In the genomic region with DNA sequence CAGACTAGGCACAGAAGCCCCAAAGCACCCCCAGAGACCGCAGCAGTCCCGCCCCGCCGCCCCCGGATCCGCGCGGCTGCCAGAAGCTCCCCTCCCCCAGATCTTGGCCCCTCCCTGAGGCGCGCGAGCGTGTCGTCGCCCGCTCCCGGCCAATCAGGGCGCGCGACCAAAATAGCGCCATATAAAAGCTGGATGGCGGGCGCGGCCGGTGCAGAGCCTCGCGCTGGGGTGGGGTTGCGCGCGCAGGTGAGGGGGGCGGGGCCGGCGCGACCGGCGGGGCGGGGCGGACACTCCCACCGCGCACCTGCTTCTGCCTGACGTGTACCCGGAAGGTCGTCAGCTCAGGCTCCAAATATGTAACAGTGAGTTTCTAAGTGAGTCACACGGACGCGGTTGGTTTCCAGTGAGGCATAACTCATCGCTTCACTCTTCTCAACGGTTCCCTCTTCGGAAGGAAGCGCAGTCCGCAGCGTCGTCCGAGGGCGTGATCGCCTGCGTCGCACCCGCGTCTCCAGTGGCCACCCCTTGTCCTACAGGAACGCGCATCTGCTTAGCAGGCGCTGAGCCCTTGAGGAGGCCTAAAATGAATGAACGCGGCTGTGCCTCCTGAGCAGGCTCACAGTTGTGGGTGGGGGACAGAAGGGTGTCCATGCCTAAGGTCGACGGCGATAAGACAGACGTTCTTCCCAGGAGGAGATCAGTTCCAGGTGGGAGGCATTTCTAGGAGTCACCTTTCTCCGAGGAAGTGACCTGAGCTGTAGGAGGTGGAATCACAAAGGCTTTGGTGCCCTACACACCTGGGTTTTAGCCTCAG, we compare ENCODE assay signal across 8 cellular contexts. TPM values are rescaled to one million over a fixed set of nuclear protein-coding genes. Genes with fewer than 3 reads are reported as not detected.
A peak's percentile ranks its signal among the peaks of the same experiment; 100 is the strongest.
DNase-seq lines count a peak whose midpoint lies in the region; ATAC-seq and TF ChIP-seq lines count a peak whose summit lies in the region.

No MANE protein-coding gene starts in this region.

- H3K27ac ChIP-seq in SK-N-SH (ENCODE audit: low read depth in 2 of 2, low read length in 1 of 2) (peak overlapping the region in 1 of 2 experiments; percentile 30; a peak in 3 of 4 replicates), parathyroid adenoma (peak overlapping the region; percentile 99), transverse colon (peak overlapping the region; percentile 88 to 97 (median 92))

- TF ChIP-seq POLR2A in transverse colon (IDR thresholded peaks at IDR 0.05): peak; percentile 86

- peak overlapping the region; percentile 59; the same call in 1 of the 2 replicates for H3K9ac ChIP-seq in SK-N-SH
- H3K9ac ChIP-seq in parathyroid adenoma: peak overlapping the region; percentile 70

- no peaks in the 10 kb centered on the region for H3K9me3 ChIP-seq in SK-N-SH
- H3K9me3 ChIP-seq in parathyroid adenoma (ENCODE audit: control insufficient read depth, low read length): peaks cover 2% of the 10 kb centered on the region
- no peaks in the 10 kb centered on the region for H3K9me3 ChIP-seq in transverse colon

- ATAC-seq in activated naive CD4-positive, alpha-beta T cell treated with anti-CD3 and anti-CD28 coated beads, Interleukin-2, amount 50 U/mL, for 72 hours: peak; percentile 91 to 95
- ATAC-seq in Right ventricle myocardium inferior: peak; percentile 96

- TF ChIP-seq RAD21 in SK-N-SH (IDR thresholded peaks at IDR 0.05; ENCODE audit: low read length): no peak

- 2% methylated on average over 39 of the region's 69 CpGs for WGBS in SK-N-SH (ENCODE audit: low lambda C conversion rate)
- 2% methylated on average over 48 of the region's 69 CpGs; no CpG with 5 or more reads in 1 of the 2 donors for WGBS in transverse colon (ENCODE audit: low coverage in 1 of 2), 2 donors

- H3F3A ChIP-seq in SK-N-SH (replicated peaks; ENCODE audit: insufficient read depth): peaks cover 8% of the 10 kb centered on the region

- in situ Hi-C loops in transverse colon (cut with MboI; ENCODE audit: low pct_ligation_motif_present in 1 of 4, low pct_unique_long_range_greater_than_20kb in 1 of 4, low sequenced_read_pairs in 3 of 4): loop anchor here in 1 of 4 donors (10.0 kb wide), 1 partner anchor 55 kb away; the partner anchor contains the start of gene EZR

- TF ChIP-seq CTCF in GM12865 (IDR thresholded peaks at IDR 0.05; ENCODE audit: insufficient read depth, low read depth, low read length, missing control alignments) (peak; percentile 34), HFF-Myc (IDR thresholded peaks at IDR 0.05; ENCODE audit: low read depth, low read length, missing control alignments) (peak; percentile 2), SK-N-SH (IDR thresholded peaks at IDR 0.05) (0 out of 2 replicates have a peak, but pooled peaks have one; percentile 8), parathyroid adenoma (IDR thresholded peaks at IDR 0.05) (peak; percentile 38), transverse colon (IDR thresholded peaks at IDR 0.05) (peak in 4 of 5 experiments; percentile 14 to 78 (median 36))

- H3K36me3 Mint-ChIP-seq in activated naive CD4-positive, alpha-beta T cell treated with anti-CD3 and anti-CD28 coated beads, Interleukin-2, amount 50 U/mL, for 72 hours: no peaks in the 10 kb centered on the region

- H3K36me3 ChIP-seq in SK-N-SH (replicated peaks in 1 of 2; ENCODE audit: control insufficient read depth in 1 of 2, insufficient read depth in 2 of 2, low read length in 1 of 2): no peaks in the 10 kb centered on the region
- no peaks in the 10 kb centered on the region for H3K36me3 ChIP-seq in parathyroid adenoma (ENCODE audit: control insufficient read depth, insufficient read depth, low read length)
- no peaks in the 10 kb centered on the region for H3K36me3 ChIP-seq in transverse colon

- H3K79me2 ChIP-seq in SK-N-SH (ENCODE audit: insufficient read depth) (no peaks in the 10 kb centered on the region), parathyroid adenoma (no peaks in the 10 kb centered on the region)

- H3K4me1 ChIP-seq in SK-N-SH (ENCODE audit: control insufficient read depth in 1 of 2, insufficient read depth in 2 of 2, low read depth in 1 of 2, low read length in 1 of 2): peaks cover 0 to 8% of the 10 kb centered on the region in 2 experiments; a peak in 1 of 4 replicates
- peaks cover 50% of the 10 kb centered on the region for H3K4me1 ChIP-seq in parathyroid adenoma
- peaks cover 0 to 24% (median 15%) of the 10 kb centered on the region in 4 donors for H3K4me1 ChIP-seq in transverse colon

- CTCF ChIA-PET in SK-N-SH (lab: Yijun Ruan, JAX): interaction anchor here (0.8 to 1.9 kb wide), 4 partner anchors 62 to 166 kb away, joined by 3 to 6 read pairs (median 4); no protein-coding TSS in a partner anchor

- H3K27ac Mint-ChIP-seq in activated naive CD4-positive, alpha-beta T cell treated with anti-CD3 and anti-CD28 coated beads, Interleukin-2, amount 50 U/mL, for 72 hours: peak overlapping the region; percentile 100

- no peak for TF ChIP-seq EP300 in SK-N-SH (IDR thresholded peaks at IDR 0.05; ENCODE audit: borderline replicate concordance in 1 of 2, low read depth in 1 of 2, low read length in 1 of 2)
- peak; percentile 66 for TF ChIP-seq EP300 in transverse colon (IDR thresholded peaks at IDR 0.05; ENCODE audit: low read depth)

- intact Hi-C loops in Right ventricle myocardium inferior (cut with DNase I) (loop anchor here (5.0 kb wide), 1 partner anchor 53 kb away; the partner anchor contains the start of gene EZR), transverse colon (cut with DNase I; ENCODE audit: low total_unique reads) (loop anchor here (5.0 kb wide), 1 partner anchor 53 kb away; the partner anchor contains the start of gene EZR)

- H3K9me3 Mint-ChIP-seq in activated naive CD4-positive, alpha-beta T cell treated with anti-CD3 and anti-CD28 coated beads, Interleukin-2, amount 50 U/mL, for 72 hours: peaks cover 4 to 8% of the 10 kb centered on the region in 2 donors

- POLR2A ChIA-PET in SK-N-SH (lab: Yijun Ruan, JAX): interaction anchor here (1.1 kb wide), 2 partner anchors 51 to 130 kb away, joined by 3 to 5 read pairs; partner anchors contain the start of genes EZR and RSPH3

- H3K27me3 ChIP-seq in SK-N-SH (ENCODE audit: insufficient read depth): no peaks in the 10 kb centered on the region
- no peaks in the 10 kb centered on the region for H3K27me3 ChIP-seq in parathyroid adenoma (ENCODE audit: control insufficient read depth, insufficient read depth, low read length)
- H3K27me3 ChIP-seq in transverse colon: no peaks in the 10 kb centered on the region

- peak overlapping the region; percentile 95 for H2AFZ ChIP-seq in SK-N-SH (ENCODE audit: low read depth)
- peak overlapping the region; percentile 81 for H2AFZ ChIP-seq in parathyroid adenoma

- H4K20me1 ChIP-seq in SK-N-SH (ENCODE audit: insufficient read depth): no peaks in the 10 kb centered on the region

- no peaks in the 10 kb centered on the region for H3K9me2 ChIP-seq in SK-N-SH

- H3K4me2 ChIP-seq in SK-N-SH (peak overlapping the region; percentile 66), parathyroid adenoma (ENCODE audit: low read length) (peak overlapping the region; percentile 86)

- DNase-seq in GM12865 (ENCODE audit: low read depth) (peak; percentile 99), HFF-Myc (ENCODE audit: extremely low read depth, low read depth) (peak; percentile 85), MV-4-11 (lab: John Stamatoyannopoulos, UW) (peak; percentile 96), SK-N-SH (peak; percentile 96), Right ventricle myocardium inferior (ENCODE audit: missing footprints) (peak; percentile 91), transverse colon (peak; percentile 96)
- peak; percentile 96 to 97 for DNase-seq in activated naive CD4-positive, alpha-beta T cell treated with anti-CD3 and anti-CD28 coated beads, Interleukin-2, amount 50 U/mL, for 72 hours (ENCODE audit: low spot score in 2 of 2)

- H3K4me3 ChIP-seq in GM12865 (ENCODE audit: low read depth, low read length) (peak overlapping the region; percentile 70), HFF-Myc (replicated peaks; ENCODE audit: low read depth, low read length) (peak overlapping the region; percentile 39), SK-N-SH (ENCODE audit: low read depth in 2 of 2, low read length in 1 of 2) (peak overlapping the region; percentile 54 to 56), parathyroid adenoma (ENCODE audit: low read depth, low read length) (peak overlapping the region; percentile 51), transverse colon (peak overlapping the region; percentile 18 to 45 (median 31))

TF ChIP-seq in SK-N-SH, 30 proteins besides CTCF, POLR2A, EP300 and RAD21 (continues in another document):
- TF ChIP-seq CHD2 (IDR thresholded peaks at IDR 0.05; ENCODE audit: low read length, partially characterized antibody) (peak; percentile 26), SMC3 (IDR thresholded peaks at IDR 0.05; ENCODE audit: low read depth, low read length) (0 out of 2 replicates have a peak, but pooled peaks have one; percentile 6), ELF1 (IDR thresholded peaks at IDR 0.05) (peak; percentile 32; the same call in 1 of the 2 replicates), NRF1 (IDR thresholded peaks at IDR 0.05; ENCODE audit: low read depth, low read length) (0 out of 2 replicates have a peak, but pooled peaks have one; percentile 15), FOSL2 (IDR thresholded peaks at IDR 0.05; ENCODE audit: borderline replicate concordance, low read depth) (peak; percentile 79), POLR2AphosphoS5 (IDR thresholded peaks at IDR 0.05; ENCODE audit: low read depth, low read length) (0 out of 2 replicates have a peak, but pooled peaks have one; percentile 43), YY1 (IDR thresholded peaks at IDR 0.05; ENCODE audit: low read depth) (no peak), USF2 (IDR thresholded peaks at IDR 0.05; ENCODE audit: borderline replicate concordance, low read depth, low read length) (no peak)
- TF ChIP-seq, protein P1, sequence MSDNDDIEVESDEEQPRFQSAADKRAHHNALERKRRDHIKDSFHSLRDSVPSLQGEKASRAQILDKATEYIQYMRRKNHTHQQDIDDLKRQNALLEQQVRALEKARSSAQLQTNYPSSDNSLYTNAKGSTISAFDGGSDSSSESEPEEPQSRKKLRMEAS (IDR thresholded peaks at IDR 0.05; ENCODE audit: low read depth): peak; percentile 81

RNA-seq across cellular contexts. Expression of gene EZR, which starts 50.6 kb away (rescaled TPM):
- 84.3 and 92.0 TPM in 2 replicates for polyA plus RNA-seq in SK-N-SH (2012; rRNA removed)
- polyA plus RNA-seq in SK-N-SH (2012; cell fraction: cytosol; rRNA removed): 62.4 and 69.7 TPM in 2 replicates
- polyA plus RNA-seq in SK-N-SH (2012; cell fraction: nucleus; rRNA removed): 75.6 and 84.7 TPM in 2 replicates
- total RNA-seq in activated naive CD4-positive, alpha-beta T cell treated with anti-CD3 and anti-CD28 coated beads, Interleukin-2, amount 50 U/mL, for 72 hours: 100 to 1,000 TPM; 187 to 207 TPM
- total RNA-seq in Right ventricle myocardium inferior (203 TPM), transverse colon (100 to 1,000 TPM; 149 to 430 (median 319) TPM)
